Comparison of ENCODE assay signal across 2 cellular contexts in genomic region chr17:63983326-63983725, GRCh38.
TF ChIP-seq lines count a peak whose summit lies in the region.

No MANE protein-coding gene starts in this region.

TF ChIP-seq in liver, 16 proteins besides CTCF, POLR2A, EP300 and RAD21:
- TF ChIP-seq NR2F2 (IDR thresholded peaks at IDR 0.05), result peak; percentile 74
- no peak for TF ChIP-seq HNF4G (IDR thresholded peaks at IDR 0.05)
- TF ChIP-seq FOXA1 (IDR thresholded peaks at IDR 0.05), result no peak
- no peak for TF ChIP-seq TAF1 (conservative IDR thresholded peaks at IDR 0.05)
- TF ChIP-seq, protein P1, sequence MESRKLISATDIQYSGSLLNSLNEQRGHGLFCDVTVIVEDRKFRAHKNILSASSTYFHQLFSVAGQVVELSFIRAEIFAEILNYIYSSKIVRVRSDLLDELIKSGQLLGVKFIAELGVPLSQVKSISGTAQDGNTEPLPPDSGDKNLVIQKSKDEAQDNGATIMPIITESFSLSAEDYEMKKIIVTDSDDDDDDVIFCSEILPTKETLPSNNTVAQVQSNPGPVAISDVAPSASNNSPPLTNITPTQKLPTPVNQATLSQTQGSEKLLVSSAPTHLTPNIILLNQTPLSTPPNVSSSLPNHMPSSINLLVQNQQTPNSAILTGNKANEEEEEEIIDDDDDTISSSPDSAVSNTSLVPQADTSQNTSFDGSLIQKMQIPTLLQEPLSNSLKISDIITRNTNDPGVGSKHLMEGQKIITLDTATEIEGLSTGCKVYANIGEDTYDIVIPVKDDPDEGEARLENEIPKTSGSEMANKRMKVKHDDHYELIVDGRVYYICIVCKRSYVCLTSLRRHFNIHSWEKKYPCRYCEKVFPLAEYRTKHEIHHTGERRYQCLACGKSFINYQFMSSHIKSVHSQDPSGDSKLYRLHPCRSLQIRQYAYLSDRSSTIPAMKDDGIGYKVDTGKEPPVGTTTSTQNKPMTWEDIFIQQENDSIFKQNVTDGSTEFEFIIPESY (IDR thresholded peaks at IDR 0.05), result no peak

TF ChIP-seq in HepG2, 621 proteins besides CTCF, POLR2A, EP300 and RAD21:
- no peak for TF ChIP-seq ZNF772 (CRISPR knock-in tag; IDR thresholded peaks at IDR 0.05)
- TF ChIP-seq ATM (IDR thresholded peaks at IDR 0.05; ENCODE audit: borderline replicate concordance), result no peak
- no peak for TF ChIP-seq AKAP8 (CRISPR knock-in tag; IDR thresholded peaks at IDR 0.05)
- no peak for TF ChIP-seq ELF1 (CRISPR knock-in tag; IDR thresholded peaks at IDR 0.05)
- TF ChIP-seq, protein P2, sequence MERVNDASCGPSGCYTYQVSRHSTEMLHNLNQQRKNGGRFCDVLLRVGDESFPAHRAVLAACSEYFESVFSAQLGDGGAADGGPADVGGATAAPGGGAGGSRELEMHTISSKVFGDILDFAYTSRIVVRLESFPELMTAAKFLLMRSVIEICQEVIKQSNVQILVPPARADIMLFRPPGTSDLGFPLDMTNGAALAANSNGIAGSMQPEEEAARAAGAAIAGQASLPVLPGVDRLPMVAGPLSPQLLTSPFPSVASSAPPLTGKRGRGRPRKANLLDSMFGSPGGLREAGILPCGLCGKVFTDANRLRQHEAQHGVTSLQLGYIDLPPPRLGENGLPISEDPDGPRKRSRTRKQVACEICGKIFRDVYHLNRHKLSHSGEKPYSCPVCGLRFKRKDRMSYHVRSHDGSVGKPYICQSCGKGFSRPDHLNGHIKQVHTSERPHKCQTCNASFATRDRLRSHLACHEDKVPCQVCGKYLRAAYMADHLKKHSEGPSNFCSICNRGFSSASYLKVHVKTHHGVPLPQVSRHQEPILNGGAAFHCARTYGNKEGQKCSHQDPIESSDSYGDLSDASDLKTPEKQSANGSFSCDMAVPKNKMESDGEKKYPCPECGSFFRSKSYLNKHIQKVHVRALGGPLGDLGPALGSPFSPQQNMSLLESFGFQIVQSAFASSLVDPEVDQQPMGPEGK (CRISPR knock-in tag; IDR thresholded peaks at IDR 0.05), result no peak
- no peak for TF ChIP-seq SYNCRIP (IDR thresholded peaks at IDR 0.05; ENCODE audit: insufficient read depth, low read depth, low read length)
- TF ChIP-seq HES4 (CRISPR knock-in tag; IDR thresholded peaks at IDR 0.05; ENCODE audit: borderline replicate concordance), result no peak
- no peak for TF ChIP-seq SNRNP70 (IDR thresholded peaks at IDR 0.05; ENCODE audit: low read depth, low read length)
- no peak for TF ChIP-seq RCOR2 (CRISPR knock-in tag; IDR thresholded peaks at IDR 0.05)
- no peak for TF ChIP-seq ZNF83 (CRISPR knock-in tag; IDR thresholded peaks at IDR 0.05; ENCODE audit: borderline replicate concordance)
- TF ChIP-seq MED8 (CRISPR knock-in tag; IDR thresholded peaks at IDR 0.05; ENCODE audit: insufficient replicate concordance), result no peak
- no peak for TF ChIP-seq ZNF20 (CRISPR knock-in tag; IDR thresholded peaks at IDR 0.05)
- TF ChIP-seq MEF2D (CRISPR knock-in tag; IDR thresholded peaks at IDR 0.05), result no peak
- no peak for TF ChIP-seq EZH2 (conservative IDR thresholded peaks at IDR 0.05; ENCODE audit: low read depth, low read length)
- TF ChIP-seq ZNF383 (CRISPR knock-in tag; IDR thresholded peaks at IDR 0.05; ENCODE audit: borderline replicate concordance), result no peak
- no peak for TF ChIP-seq ZNF331 (CRISPR knock-in tag; IDR thresholded peaks at IDR 0.05)
- TF ChIP-seq ZNF337 (CRISPR knock-in tag; IDR thresholded peaks at IDR 0.05; ENCODE audit: borderline replicate concordance, low read depth), result no peak
- TF ChIP-seq ETV6 (CRISPR knock-in tag; conservative IDR thresholded peaks at IDR 0.05), result no peak
- TF ChIP-seq, protein P3, sequence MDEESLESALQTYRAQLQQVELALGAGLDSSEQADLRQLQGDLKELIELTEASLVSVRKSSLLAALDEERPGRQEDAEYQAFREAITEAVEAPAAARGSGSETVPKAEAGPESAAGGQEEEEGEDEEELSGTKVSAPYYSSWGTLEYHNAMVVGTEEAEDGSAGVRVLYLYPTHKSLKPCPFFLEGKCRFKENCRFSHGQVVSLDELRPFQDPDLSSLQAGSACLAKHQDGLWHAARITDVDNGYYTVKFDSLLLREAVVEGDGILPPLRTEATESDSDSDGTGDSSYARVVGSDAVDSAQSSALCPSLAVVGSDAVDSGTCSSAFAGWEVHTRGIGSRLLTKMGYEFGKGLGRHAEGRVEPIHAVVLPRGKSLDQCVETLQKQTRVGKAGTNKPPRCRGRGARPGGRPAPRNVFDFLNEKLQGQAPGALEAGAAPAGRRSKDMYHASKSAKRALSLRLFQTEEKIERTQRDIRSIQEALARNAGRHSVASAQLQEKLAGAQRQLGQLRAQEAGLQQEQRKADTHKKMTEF (CRISPR knock-in tag; IDR thresholded peaks at IDR 0.05), result no peak
